In the genomic region with DNA sequence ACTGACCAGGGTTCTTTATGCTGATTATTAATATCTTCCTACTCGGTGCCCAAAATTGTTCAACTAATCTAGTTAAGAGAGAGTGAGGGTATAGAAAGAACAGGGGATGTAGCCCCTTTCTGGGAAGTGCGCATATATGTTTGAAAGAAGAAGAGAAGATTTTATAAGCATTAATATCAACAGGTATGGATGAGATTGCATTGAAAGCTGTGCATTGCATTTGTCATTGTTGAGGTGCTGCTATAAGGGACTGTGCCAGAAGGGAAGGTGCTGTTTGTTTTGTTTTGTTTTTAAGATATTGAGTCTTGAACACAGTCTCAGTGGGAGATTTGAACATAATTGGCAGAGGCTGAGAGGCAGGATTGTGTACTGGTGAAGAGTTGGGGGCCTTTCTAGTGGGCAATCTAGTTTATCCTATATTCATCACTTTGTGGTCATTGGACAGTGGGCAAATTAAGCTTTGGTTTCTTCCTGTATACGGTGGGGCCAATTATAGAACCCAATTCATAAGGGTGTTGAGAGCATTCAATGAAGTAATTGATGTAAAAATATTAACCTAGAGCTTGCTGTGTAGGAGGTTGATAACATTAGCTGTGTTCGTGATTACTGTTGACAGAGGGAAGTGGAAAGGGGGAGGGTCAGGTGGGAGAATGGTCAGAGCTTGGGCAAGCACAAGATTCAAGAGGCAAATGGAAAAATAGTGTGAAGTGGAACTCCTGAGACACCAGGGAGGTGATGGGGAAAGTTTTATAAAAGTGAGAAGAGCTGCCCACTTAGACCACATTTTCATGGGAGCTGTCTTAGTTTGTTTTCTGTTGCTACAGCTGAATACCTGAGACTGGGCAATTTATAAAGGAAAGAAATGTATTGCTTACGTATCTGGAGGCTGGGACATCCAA, we compare ENCODE assay signal across 11 cellular contexts. TPM values are rescaled to one million over a fixed set of nuclear protein-coding genes. Genes with fewer than 3 reads are reported as not detected.
A peak's percentile ranks its signal among the peaks of the same experiment; 100 is the strongest.
DNase-seq lines count a peak whose midpoint lies in the region; ATAC-seq and FAIRE-seq lines count a peak whose summit lies in the region.
"Had no signal": no experiment of that assay in that cellular context is flagged by ENCODE, and none has a peak within 500 bp of the region (broad histone marks: within the 10 kb centered on the region; RNA-seq: fewer than 3 reads in every experiment).

No MANE protein-coding gene starts in this region.

- H3K4me1 ChIP-seq in small intestine (ENCODE audit: control insufficient read depth in 2 of 2, insufficient read depth in 1 of 2, low read depth in 1 of 2, low read length in 1 of 2), result peaks cover 21 to 28% of the 10 kb centered on the region in 2 donors

- no peaks in the 10 kb centered on the region for H3K36me3 ChIP-seq in small intestine (ENCODE audit: control insufficient read depth in 2 of 2, insufficient read depth in 2 of 2, low read length in 2 of 2)
- H3K36me3 ChIP-seq: left lung, thoracic aorta had no signal

- peak overlapping the region; percentile 67 for H3K4me3 Mint-ChIP-seq in activated CD4-positive, alpha-beta T cell treated with anti-CD3 and anti-CD28 coated beads, Interleukin-2, amount 10 ng/mL, durations not matched to agents 24 days and 14 days
- peak overlapping the region; percentile 61 for H3K4me3 Mint-ChIP-seq in activated naive CD8-positive, alpha-beta T cell treated with anti-CD3 and anti-CD28 coated beads for 36 hours

- no peaks in the 10 kb centered on the region for H3K9me3 Mint-ChIP-seq in activated CD4-positive, alpha-beta T cell treated with anti-CD3 and anti-CD28 coated beads, Interleukin-2, amount 10 ng/mL, durations not matched to agents 24 days and 14 days
- peaks cover 7% of the 10 kb centered on the region for H3K9me3 Mint-ChIP-seq in activated naive CD8-positive, alpha-beta T cell treated with anti-CD3 and anti-CD28 coated beads for 36 hours

- peak; percentile 65 for DNase-seq in activated CD4-positive, alpha-beta T cell treated with anti-CD3 and anti-CD28 coated beads, Interleukin-2, amount 10 ng/mL, durations not matched to agents 24 days and 14 days
- no peak for DNase-seq in activated CD4-positive, alpha-beta T cell treated with anti-CD3 and anti-CD28 coated beads for 48 hours
- DNase-seq in activated naive CD8-positive, alpha-beta T cell treated with anti-CD3 and anti-CD28 coated beads for 36 hours, result peak; percentile 17
- no peak for DNase-seq in small intestine
- no peak for DNase-seq in NCI-H2029 treated with DMSO at 0.1 percent for 48 hours (lab: John Stamatoyannopoulos, UW)
- no peak for DNase-seq in HK-2 (ENCODE audit: unreplicated experiment)
- DNase-seq: left lung, NCI-H345 had no signal

- peaks cover 7% of the 10 kb centered on the region for H3K36me3 Mint-ChIP-seq in activated CD4-positive, alpha-beta T cell treated with anti-CD3 and anti-CD28 coated beads, Interleukin-2, amount 10 ng/mL, durations not matched to agents 24 days and 14 days (ENCODE audit: low read depth)
- H3K36me3 Mint-ChIP-seq in activated naive CD8-positive, alpha-beta T cell treated with anti-CD3 and anti-CD28 coated beads for 36 hours, result peaks cover 23% of the 10 kb centered on the region

- peaks cover 64% of the 10 kb centered on the region for H3K4me1 Mint-ChIP-seq in activated CD4-positive, alpha-beta T cell treated with anti-CD3 and anti-CD28 coated beads, Interleukin-2, amount 10 ng/mL, durations not matched to agents 24 days and 14 days
- H3K4me1 Mint-ChIP-seq in activated naive CD8-positive, alpha-beta T cell treated with anti-CD3 and anti-CD28 coated beads for 36 hours, result peaks cover 79% of the 10 kb centered on the region

- intact Hi-C loops in activated CD4-positive, alpha-beta T cell treated with anti-CD3 and anti-CD28 coated beads, Interleukin-2, amount 10 ng/mL, durations not matched to agents 24 days and 14 days (cut with micrococcal nuclease), result loop anchor here (1.0 to 5.0 kb wide), 3 partner anchors 20 to 597 kb away; a partner anchor contains a TSS

- H3K27ac ChIP-seq in small intestine (ENCODE audit: low read depth in 1 of 2, low read length in 1 of 2), result peak overlapping the region; percentile 55 to 80

- FAIRE-seq in small intestine (lab: Jason Lieb, UNC), result no peak

- ATAC-seq in HG02885 (IDR thresholded peaks at IDR 0.05; ENCODE audit: poor library complexity, unreplicated experiment), result peak; percentile 32
- ATAC-seq in HG03196 (IDR thresholded peaks at IDR 0.05; ENCODE audit: unreplicated experiment), result no peak
- ATAC-seq: left lung had no signal

- H3K27me3 ChIP-seq in small intestine (ENCODE audit: control insufficient read depth in 2 of 2, insufficient read depth in 2 of 2, low read length in 2 of 2), result no peaks in the 10 kb centered on the region
- H3K27me3 ChIP-seq: left lung had no signal

- no peak overlapping the region for H3K4me3 ChIP-seq in small intestine (ENCODE audit: low read depth in 1 of 2, low read length in 2 of 2)
- H3K4me3 ChIP-seq: left lung, thoracic aorta had no signal

- 36 to 60% (median 44%) methylated on average over 5 of the region's 5 CpGs for WGBS in small intestine, 3 donors

- peak overlapping the region; percentile 86 for H3K27ac Mint-ChIP-seq in activated CD4-positive, alpha-beta T cell treated with anti-CD3 and anti-CD28 coated beads, Interleukin-2, amount 10 ng/mL, durations not matched to agents 24 days and 14 days
- H3K27ac Mint-ChIP-seq in activated naive CD8-positive, alpha-beta T cell treated with anti-CD3 and anti-CD28 coated beads for 36 hours, result peak overlapping the region; percentile 89

- H3K27me3 Mint-ChIP-seq in activated CD4-positive, alpha-beta T cell treated with anti-CD3 and anti-CD28 coated beads, Interleukin-2, amount 10 ng/mL, durations not matched to agents 24 days and 14 days, result no peaks in the 10 kb centered on the region
- no peaks in the 10 kb centered on the region for H3K27me3 Mint-ChIP-seq in activated naive CD8-positive, alpha-beta T cell treated with anti-CD3 and anti-CD28 coated beads for 36 hours

- no peaks in the 10 kb centered on the region for H3K9me3 ChIP-seq in small intestine (ENCODE audit: control insufficient read depth, low read depth)
- H3K9me3 ChIP-seq: left lung, thoracic aorta had no signal

RNA-seq across cellular contexts. Expression of a gene that starts 19.9 kb away (rescaled TPM):
- 42.1 and 45.4 TPM in 2 replicates for total RNA-seq in activated CD4-positive, alpha-beta T cell treated with anti-CD3 and anti-CD28 coated beads, Interleukin-2, amount 10 ng/mL, durations not matched to agents 24 days and 14 days
- 10 to 100 TPM; 41.2 to 44.1 TPM for total RNA-seq in activated naive CD8-positive, alpha-beta T cell treated with anti-CD3 and anti-CD28 coated beads for 36 hours
- 10 to 100 TPM; 34.7 to 60.2 (median 43.5) TPM for polyA plus RNA-seq in small intestine

Comparison
In these comparisons a context has a peak if more than half of its experiments do, and no peak if none do; other contexts are left out.
1. DNase-seq: peak in activated CD4-positive, alpha-beta T cell treated with anti-CD3 and anti-CD28 coated beads, Interleukin-2, amount 10 ng/mL, durations not matched to agents 24 days and 14 days (single experiment) and activated naive CD8-positive, alpha-beta T cell treated with anti-CD3 and anti-CD28 coated beads for 36 hours (single experiment); none in activated CD4-positive, alpha-beta T cell treated with anti-CD3 and anti-CD28 coated beads for 48 hours (single experiment), small intestine (single experiment), NCI-H2029 treated with DMSO at 0.1 percent for 48 hours (single experiment) and HK-2 (single experiment).